ENCODE assay signal across 1 cellular context in the genomic region with DNA sequence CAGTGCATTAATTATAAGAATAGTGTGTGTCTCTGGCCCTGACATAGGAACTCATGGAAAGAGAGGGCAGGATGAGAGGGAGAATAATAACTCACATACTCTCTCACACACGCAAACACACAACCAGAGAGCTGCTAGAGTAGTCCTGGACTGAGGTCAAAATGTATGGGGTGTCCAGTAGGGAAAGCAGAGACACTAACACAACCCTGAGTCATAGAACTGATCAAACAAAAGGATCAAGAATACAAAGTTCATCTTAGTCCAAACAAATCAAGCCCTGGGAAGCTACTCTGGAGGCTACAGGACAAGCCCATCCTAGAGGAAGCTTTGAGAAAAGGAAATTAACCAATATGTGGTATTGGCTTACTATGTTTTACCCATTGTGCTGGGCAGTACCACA.
TF ChIP-seq lines count a peak whose summit lies in the region.

No MANE protein-coding gene starts in this region.

TF ChIP-seq in HepG2, 621 proteins besides CTCF, POLR2A, EP300 and RAD21 (continued from another document and continues in another):
- TF ChIP-seq ZBTB43 (CRISPR knock-in tag; conservative IDR thresholded peaks at IDR 0.05) (peak; percentile 89; the same call in 1 of the 2 replicates), ZNF10 (CRISPR knock-in tag; IDR thresholded peaks at IDR 0.05; ENCODE audit: borderline replicate concordance, low read depth) (no peak), RBM22 (optimal IDR thresholded peaks at IDR 0.05; ENCODE audit: low read length) (no peak), IKZF1 (IDR thresholded peaks at IDR 0.05) (no peak), HOXA5 (CRISPR knock-in tag; IDR thresholded peaks at IDR 0.05) (no peak), RBFOX2 (IDR thresholded peaks at IDR 0.05; ENCODE audit: low read depth, low read length) (no peak), SKI (IDR thresholded peaks at IDR 0.05; ENCODE audit: partially characterized antibody) (no peak), RBAK (CRISPR knock-in tag; IDR thresholded peaks at IDR 0.05) (no peak), USF2 (IDR thresholded peaks at IDR 0.05; ENCODE audit: low read depth, low read length) (no peak), USF2 (CRISPR knock-in tag; IDR thresholded peaks at IDR 0.05; ENCODE audit: borderline replicate concordance) (no peak), SIX1 (CRISPR knock-in tag; IDR thresholded peaks at IDR 0.05; ENCODE audit: borderline replicate concordance) (no peak), KDM5A (IDR thresholded peaks at IDR 0.05; ENCODE audit: borderline replicate concordance, low read length) (no peak), ETV6 (CRISPR knock-in tag; conservative IDR thresholded peaks at IDR 0.05) (no peak), SIN3B (IDR thresholded peaks at IDR 0.05; ENCODE audit: low read length) (no peak), NR2F6 (IDR thresholded peaks at IDR 0.05) (no peak), NR2F6 (CRISPR knock-in tag; IDR thresholded peaks at IDR 0.05) (peak; percentile 52; the same call in 1 of the 2 replicates), ESRRA (CRISPR knock-in tag; IDR thresholded peaks at IDR 0.05; ENCODE audit: low read depth) (peak; percentile 58; the same call in 1 of the 2 replicates), TP53 (CRISPR knock-in tag; conservative IDR thresholded peaks at IDR 0.05) (no peak), WIZ (CRISPR knock-in tag; IDR thresholded peaks at IDR 0.05) (no peak), TOPORS (CRISPR knock-in tag; IDR thresholded peaks at IDR 0.05) (no peak), ZNF20 (CRISPR knock-in tag; IDR thresholded peaks at IDR 0.05) (no peak), CREM (IDR thresholded peaks at IDR 0.05) (0 out of 2 replicates have a peak, but pooled peaks have one; percentile 45), CREM (CRISPR knock-in tag; IDR thresholded peaks at IDR 0.05) (no peak), ZNF235 (CRISPR knock-in tag; IDR thresholded peaks at IDR 0.05; ENCODE audit: borderline replicate concordance) (no peak), DNMT3B (CRISPR knock-in tag; conservative IDR thresholded peaks at IDR 0.05) (no peak), ATF5 (CRISPR knock-in tag; IDR thresholded peaks at IDR 0.05; ENCODE audit: low read depth) (no peak), ZNF652 (CRISPR knock-in tag; IDR thresholded peaks at IDR 0.05; ENCODE audit: borderline replicate concordance, low read depth) (no peak), ZSCAN21 (CRISPR knock-in tag; IDR thresholded peaks at IDR 0.05; ENCODE audit: borderline replicate concordance) (no peak), ZMYM3 (CRISPR knock-in tag; IDR thresholded peaks at IDR 0.05) (no peak; the same call in 1 of the 2 replicates), PAX8 (CRISPR knock-in tag; IDR thresholded peaks at IDR 0.05; ENCODE audit: borderline replicate concordance) (no peak), ZNF430 (CRISPR knock-in tag; IDR thresholded peaks at IDR 0.05) (no peak), ZNF644 (CRISPR knock-in tag; IDR thresholded peaks at IDR 0.05; ENCODE audit: low read depth) (peak; percentile 89), ZFAT (CRISPR knock-in tag; conservative IDR thresholded peaks at IDR 0.05) (no peak), ZNF629 (CRISPR knock-in tag; conservative IDR thresholded peaks at IDR 0.05) (0 out of 2 replicates have a peak, but pooled peaks have one; percentile 14), NR2C2 (CRISPR knock-in tag; IDR thresholded peaks at IDR 0.05; ENCODE audit: borderline replicate concordance) (no peak), NFKBIZ (CRISPR knock-in tag; IDR thresholded peaks at IDR 0.05) (no peak), NFKB2 (CRISPR knock-in tag; IDR thresholded peaks at IDR 0.05; ENCODE audit: borderline replicate concordance) (no peak), ZNF83 (CRISPR knock-in tag; IDR thresholded peaks at IDR 0.05; ENCODE audit: borderline replicate concordance) (no peak), ZSCAN12 (CRISPR knock-in tag; IDR thresholded peaks at IDR 0.05) (no peak), CREB1 (IDR thresholded peaks at IDR 0.05) (no peak), CREB1 (CRISPR knock-in tag; IDR thresholded peaks at IDR 0.05) (no peak), GTF2F1 (IDR thresholded peaks at IDR 0.05; ENCODE audit: low read length) (no peak), NPAS2 (CRISPR knock-in tag; IDR thresholded peaks at IDR 0.05; ENCODE audit: borderline replicate concordance) (no peak), ZNF276 (CRISPR knock-in tag; IDR thresholded peaks at IDR 0.05; ENCODE audit: low read depth) (no peak), ZXDC (CRISPR knock-in tag; IDR thresholded peaks at IDR 0.05) (no peak), ATF7-NPFF (CRISPR knock-in tag; IDR thresholded peaks at IDR 0.05; ENCODE audit: low read depth) (no peak), JARID2 (CRISPR knock-in tag; IDR thresholded peaks at IDR 0.05; ENCODE audit: insufficient replicate concordance) (no peak), ZNF30 (CRISPR knock-in tag; IDR thresholded peaks at IDR 0.05) (no peak), ZNF138 (CRISPR knock-in tag; IDR thresholded peaks at IDR 0.05; ENCODE audit: low read depth) (no peak), GABPA (IDR thresholded peaks at IDR 0.05; ENCODE audit: low read depth, low read length) (no peak), GABPA (CRISPR knock-in tag; IDR thresholded peaks at IDR 0.05; ENCODE audit: low read depth) (0 out of 2 replicates have a peak, but pooled peaks have one; percentile 20), ZBTB38 (CRISPR knock-in tag; IDR thresholded peaks at IDR 0.05) (no peak)
- TF ChIP-seq, protein P1, sequence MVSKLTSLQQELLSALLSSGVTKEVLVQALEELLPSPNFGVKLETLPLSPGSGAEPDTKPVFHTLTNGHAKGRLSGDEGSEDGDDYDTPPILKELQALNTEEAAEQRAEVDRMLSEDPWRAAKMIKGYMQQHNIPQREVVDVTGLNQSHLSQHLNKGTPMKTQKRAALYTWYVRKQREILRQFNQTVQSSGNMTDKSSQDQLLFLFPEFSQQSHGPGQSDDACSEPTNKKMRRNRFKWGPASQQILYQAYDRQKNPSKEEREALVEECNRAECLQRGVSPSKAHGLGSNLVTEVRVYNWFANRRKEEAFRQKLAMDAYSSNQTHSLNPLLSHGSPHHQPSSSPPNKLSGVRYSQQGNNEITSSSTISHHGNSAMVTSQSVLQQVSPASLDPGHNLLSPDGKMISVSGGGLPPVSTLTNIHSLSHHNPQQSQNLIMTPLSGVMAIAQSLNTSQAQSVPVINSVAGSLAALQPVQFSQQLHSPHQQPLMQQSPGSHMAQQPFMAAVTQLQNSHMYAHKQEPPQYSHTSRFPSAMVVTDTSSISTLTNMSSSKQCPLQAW (CRISPR knock-in tag; IDR thresholded peaks at IDR 0.05) = no peak
- TF ChIP-seq, protein P2, sequence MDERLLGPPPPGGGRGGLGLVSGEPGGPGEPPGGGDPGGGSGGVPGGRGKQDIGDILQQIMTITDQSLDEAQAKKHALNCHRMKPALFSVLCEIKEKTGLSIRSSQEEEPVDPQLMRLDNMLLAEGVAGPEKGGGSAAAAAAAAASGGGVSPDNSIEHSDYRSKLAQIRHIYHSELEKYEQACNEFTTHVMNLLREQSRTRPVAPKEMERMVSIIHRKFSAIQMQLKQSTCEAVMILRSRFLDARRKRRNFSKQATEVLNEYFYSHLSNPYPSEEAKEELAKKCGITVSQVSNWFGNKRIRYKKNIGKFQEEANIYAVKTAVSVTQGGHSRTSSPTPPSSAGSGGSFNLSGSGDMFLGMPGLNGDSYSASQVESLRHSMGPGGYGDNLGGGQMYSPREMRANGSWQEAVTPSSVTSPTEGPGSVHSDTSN (CRISPR knock-in tag; IDR thresholded peaks at IDR 0.05) = no peak
- TF ChIP-seq, protein P3, sequence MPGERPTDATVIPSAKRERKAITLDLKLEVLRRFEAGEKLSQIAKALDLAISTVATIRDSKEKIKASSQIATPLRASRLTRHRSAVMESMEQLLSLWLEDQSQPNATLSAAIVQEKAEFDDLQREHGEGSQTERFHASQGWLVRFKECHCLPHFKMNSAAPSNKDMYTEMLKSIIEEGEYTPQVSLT (CRISPR knock-in tag; IDR thresholded peaks at IDR 0.05; ENCODE audit: borderline replicate concordance, low read depth) = no peak
- TF ChIP-seq, protein P4, sequence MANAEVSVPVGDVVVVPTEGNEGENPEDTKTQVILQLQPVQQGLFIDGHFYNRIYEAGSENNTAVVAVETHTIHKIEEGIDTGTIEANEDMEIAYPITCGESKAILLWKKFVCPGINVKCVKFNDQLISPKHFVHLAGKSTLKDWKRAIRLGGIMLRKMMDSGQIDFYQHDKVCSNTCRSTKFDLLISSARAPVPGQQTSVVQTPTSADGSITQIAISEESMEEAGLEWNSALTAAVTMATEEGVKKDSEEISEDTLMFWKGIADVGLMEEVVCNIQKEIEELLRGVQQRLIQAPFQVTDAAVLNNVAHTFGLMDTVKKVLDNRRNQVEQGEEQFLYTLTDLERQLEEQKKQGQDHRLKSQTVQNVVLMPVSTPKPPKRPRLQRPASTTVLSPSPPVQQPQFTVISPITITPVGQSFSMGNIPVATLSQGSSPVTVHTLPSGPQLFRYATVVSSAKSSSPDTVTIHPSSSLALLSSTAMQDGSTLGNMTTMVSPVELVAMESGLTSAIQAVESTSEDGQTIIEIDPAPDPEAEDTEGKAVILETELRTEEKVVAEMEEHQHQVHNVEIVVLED (CRISPR knock-in tag; IDR thresholded peaks at IDR 0.05; ENCODE audit: borderline replicate concordance) = no peak
